8 cellular contexts compared by ENCODE assay signal in genomic region chr3:152205097-152205593, GRCh38.
DNase-seq lines count a peak whose midpoint lies in the region; ATAC-seq and TF ChIP-seq lines count a peak whose summit lies in the region.

No MANE protein-coding gene starts in this region.

- ATAC-seq in GM18909 (IDR thresholded peaks at IDR 0.05; ENCODE audit: poor library complexity, unreplicated experiment) (peak; percentile 56), HG03097 (IDR thresholded peaks at IDR 0.05; ENCODE audit: low FRiP score, unreplicated experiment) (peak; percentile 46), activated B cell treated with CpG ODN at 0.5 μM for 24 hours (ENCODE audit: low read depth) (peak; percentile 72)

- peaks cover 6% of the 10 kb centered on the region for H3K36me3 Mint-ChIP-seq in activated B cell treated with CpG ODN at 0.5 μM for 24 hours (ENCODE audit: low read depth)
- no peaks in the 10 kb centered on the region for H3K36me3 Mint-ChIP-seq in nephron progenitor cell (ENCODE audit: low read depth)

- H3K79me2 ChIP-seq in osteoblast (ENCODE audit: insufficient read depth, low read length) = no peaks in the 10 kb centered on the region

- no peaks in the 10 kb centered on the region for H3K36me3 ChIP-seq in osteoblast (ENCODE audit: insufficient read depth, low read length)

- H3K27ac Mint-ChIP-seq in activated B cell treated with CpG ODN at 0.5 μM for 24 hours (peak overlapping the region; percentile 99), nephron progenitor cell (no peak overlapping the region)

- CTCF ChIA-PET in activated B cell treated with CpG ODN at 0.5 μM for 24 hours (lab: Charles Lee) = interaction anchor here (1.3 to 1.9 kb wide), 2 partner anchors 20 to 38 kb away, joined by 3 to 6 read pairs; no protein-coding TSS in a partner anchor

- no peaks in the 10 kb centered on the region for H4K20me1 ChIP-seq in osteoblast (ENCODE audit: insufficient read depth, low read length)

- intact Hi-C loops in activated B cell treated with CpG ODN at 0.5 μM for 24 hours (cut with micrococcal nuclease) = loop anchor here (1.0 kb wide), 4 partner anchors 8 to 49 kb away; no protein-coding TSS in a partner anchor

- H2AFZ ChIP-seq in osteoblast (ENCODE audit: low read length) = peak overlapping the region; percentile 71

- H3K4me2 ChIP-seq in osteoblast (ENCODE audit: insufficient read depth, low read length) = peak overlapping the region; percentile 65

- peak overlapping the region; percentile 43 for H3K4me3 ChIP-seq in osteoblast (ENCODE audit: insufficient read depth, low read length)

- H3K4me1 ChIP-seq in osteoblast (ENCODE audit: insufficient read depth, low read length) = peaks cover 29% of the 10 kb centered on the region

- H3K9me3 Mint-ChIP-seq in activated B cell treated with CpG ODN at 0.5 μM for 24 hours (peaks cover 5% of the 10 kb centered on the region), nephron progenitor cell (no peaks in the 10 kb centered on the region)

- H3K27me3 Mint-ChIP-seq in activated B cell treated with CpG ODN at 0.5 μM for 24 hours (no peaks in the 10 kb centered on the region), nephron progenitor cell (ENCODE audit: low read depth, poor library complexity) (peaks cover 3% of the 10 kb centered on the region)

- H3K4me3 Mint-ChIP-seq in activated B cell treated with CpG ODN at 0.5 μM for 24 hours (peak overlapping the region; percentile 95), nephron progenitor cell (no peak overlapping the region)

- DNase-seq in activated B cell treated with CpG ODN at 0.5 μM for 24 hours (no peak), osteoblast (ENCODE audit: insufficient read length, low spot score, missing footprints) (peak; percentile 31), NCI-H446 (lab: John Stamatoyannopoulos, UW) (no peak), nephron progenitor cell (no peak), superior temporal gyrus (ENCODE audit: extremely low spot score) (no peak)
- DNase-seq in stimulated activated CD4-positive, alpha-beta T cell treated with anti-CD3 and anti-CD28 coated beads, Interleukin-2, amount 100 ng/mL, for 24 hours = no peak

- no peaks in the 10 kb centered on the region for H3K9me3 ChIP-seq in osteoblast (ENCODE audit: low read depth, low read length)

- TF ChIP-seq CTCF in activated B cell treated with CpG ODN at 0.5 μM for 24 hours (IDR thresholded peaks at IDR 0.05) (no peak), osteoblast (IDR thresholded peaks at IDR 0.05; ENCODE audit: extremely low read depth, low read depth, low read length) (no peak), nephron progenitor cell (IDR thresholded peaks at IDR 0.05) (no peak)

- H3K4me1 Mint-ChIP-seq in activated B cell treated with CpG ODN at 0.5 μM for 24 hours (peaks cover 58% of the 10 kb centered on the region), nephron progenitor cell (no peaks in the 10 kb centered on the region)

- POLR2A ChIA-PET in activated B cell treated with CpG ODN at 0.5 μM for 24 hours (lab: Charles Lee) = interaction anchor here (0.9 to 9.9 kb wide), 19 partner anchors 8 to 128 kb away, joined by 3 to 185 read pairs (median 9); partner anchors contain the start of gene MBNL1

- no peaks in the 10 kb centered on the region for H3K27me3 ChIP-seq in osteoblast (ENCODE audit: insufficient read depth, low read length)

- H3K27ac ChIP-seq in osteoblast (ENCODE audit: low read depth, low read length) = no peak overlapping the region
